ENCODE assay signal across 19 cellular contexts in genomic region chr10:62087341-62087740, GRCh38.
"Had no signal": no experiment of that assay in that cellular context is flagged by ENCODE, and none has a peak within 500 bp of the region (broad histone marks: within the 10 kb centered on the region; RNA-seq: fewer than 3 reads in every experiment).

No MANE protein-coding gene starts in this region.

- H3K9ac ChIP-seq: parathyroid adenoma had no signal

- H3K27me3 ChIP-seq: cardiac muscle cell, foreskin keratinocyte, neutrophil, upper lobe of right lung had no signal

- H3K27ac Mint-ChIP-seq: activated CD8-positive, alpha-beta T cell treated with anti-CD3 and anti-CD28 coated beads, Interleukin-2, amount 10 ng/mL, durations not matched to agents 7 days and 5 days; effector memory CD8-positive, alpha-beta T cell had no signal

- H3K9me3 Mint-ChIP-seq: activated naive CD8-positive, alpha-beta T cell treated with anti-CD3 and anti-CD28 coated beads for 36 hours; activated T-cell treated with anti-CD3 and anti-CD28 coated beads, Interleukin-2, amount 50 U/mL, for 4 hours; effector memory CD8-positive, alpha-beta T cell; mesothelial cell of epicardium; natural killer cell treated with Interleukin-12 subunit alpha and Interleukin-12 subunit beta and Interleukin-15 and Interleukin-18, amount 100 ng/mL, for 72 hours had no signal

- ATAC-seq: activated CD8-positive, alpha-beta T cell treated with anti-CD3 and anti-CD28 coated beads, Interleukin-2, amount 10 ng/mL, durations not matched to agents 7 days and 5 days; activated T-cell treated with anti-CD3 and anti-CD28 coated beads, Interleukin-2, amount 50 U/mL, for 4 hours; effector memory CD8-positive, alpha-beta T cell; foreskin keratinocyte; left lobe of liver; natural killer cell treated with Interleukin-12 subunit alpha and Interleukin-12 subunit beta and Interleukin-15 and Interleukin-18, amount 100 ng/mL, for 72 hours; upper lobe of right lung had no signal

- H3K4me3 ChIP-seq: cardiac muscle cell, upper lobe of right lung had no signal

- H3K36me3 ChIP-seq: cardiac muscle cell, neutrophil had no signal

- H3K4me3 Mint-ChIP-seq: activated CD8-positive, alpha-beta T cell treated with anti-CD3 and anti-CD28 coated beads, Interleukin-2, amount 10 ng/mL, durations not matched to agents 7 days and 5 days; activated naive CD8-positive, alpha-beta T cell treated with anti-CD3 and anti-CD28 coated beads for 36 hours; activated T-cell treated with anti-CD3 and anti-CD28 coated beads, Interleukin-2, amount 50 U/mL, for 4 hours; effector memory CD8-positive, alpha-beta T cell; mesothelial cell of epicardium; natural killer cell treated with Interleukin-12 subunit alpha and Interleukin-12 subunit beta and Interleukin-15 and Interleukin-18, amount 100 ng/mL, for 72 hours had no signal

- H2AFZ ChIP-seq: parathyroid adenoma had no signal

- DNase-seq: activated CD4-positive, alpha-beta T cell treated with anti-CD3 and anti-CD28 coated beads for 48 hours; activated CD4-positive, CD25-positive, alpha-beta regulatory T cell; activated CD8-positive, alpha-beta T cell treated with anti-CD3 and anti-CD28 coated beads, Interleukin-2, amount 10 ng/mL, durations not matched to agents 7 days and 5 days; activated effector memory CD4-positive, alpha-beta T cell treated with anti-CD3 and anti-CD28 coated beads, Interleukin-2, amount 50 U/mL, for 16 hours; activated naive CD8-positive, alpha-beta T cell treated with anti-CD3 and anti-CD28 coated beads for 36 hours; activated T-cell treated with anti-CD3 and anti-CD28 coated beads, Interleukin-2, amount 50 U/mL, for 4 hours; amygdala; effector memory CD8-positive, alpha-beta T cell; foreskin keratinocyte; glutamatergic neuron; hippocampal formation; stimulated activated naive CD4-positive, alpha-beta T cell; upper lobe of right lung had no signal

- H3K9me3 ChIP-seq: neutrophil, upper lobe of right lung had no signal

- H3K79me2 ChIP-seq: parathyroid adenoma had no signal

- H3K27me3 Mint-ChIP-seq: activated naive CD8-positive, alpha-beta T cell treated with anti-CD3 and anti-CD28 coated beads for 36 hours; effector memory CD8-positive, alpha-beta T cell; natural killer cell treated with Interleukin-12 subunit alpha and Interleukin-12 subunit beta and Interleukin-15 and Interleukin-18, amount 100 ng/mL, for 72 hours had no signal

- H3K27ac ChIP-seq: cardiac muscle cell, foreskin keratinocyte, neutrophil, parathyroid adenoma, upper lobe of right lung had no signal
